8 cellular contexts compared by ENCODE assay signal in the genomic region with DNA sequence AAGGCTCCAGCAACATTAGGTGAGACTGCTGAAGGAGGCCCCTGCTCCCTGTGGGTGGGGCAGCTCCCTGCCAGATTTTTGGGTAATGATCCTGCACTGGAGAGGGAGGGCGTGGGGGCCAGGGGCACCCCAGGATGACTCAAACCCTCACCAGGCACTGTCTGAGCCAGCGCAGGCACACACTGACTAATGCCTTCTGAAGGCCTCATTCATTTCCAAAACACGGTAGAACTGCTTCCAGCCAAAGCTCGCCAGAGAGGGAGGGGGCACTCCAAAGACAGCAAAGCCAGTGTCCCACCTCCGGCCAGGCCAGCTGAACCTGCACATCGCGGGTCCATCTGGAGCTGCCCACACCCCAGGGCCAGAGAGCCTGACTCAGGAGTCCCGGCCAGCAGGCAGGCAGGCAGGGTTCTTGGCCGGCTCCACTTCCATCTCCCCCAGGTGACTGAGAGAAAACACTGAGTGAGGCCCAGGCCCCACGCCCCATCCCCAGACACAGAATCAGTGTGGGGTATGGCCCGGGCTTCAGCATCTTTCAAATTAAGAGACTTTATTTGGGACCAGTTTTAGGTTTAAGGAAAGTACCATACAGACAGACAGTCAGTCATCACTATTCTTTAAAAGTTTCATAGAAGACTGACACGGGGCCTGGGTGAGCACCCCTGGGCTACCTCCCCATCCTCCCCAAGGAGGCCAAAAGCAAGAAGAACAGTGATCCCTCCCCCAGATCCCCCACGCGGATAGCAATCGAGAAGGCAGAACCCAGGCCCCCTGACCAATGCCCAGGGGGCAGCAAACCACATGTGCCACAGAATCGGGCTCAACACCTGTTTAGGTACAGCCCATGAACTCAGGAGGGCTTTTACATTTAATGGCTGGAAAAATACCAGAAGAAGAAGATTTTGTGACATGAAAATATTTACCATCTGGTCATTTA. TPM values are rescaled to one million over a fixed set of nuclear protein-coding genes. Genes with fewer than 3 reads are reported as not detected.
DNase-seq lines count a peak whose midpoint lies in the region; ATAC-seq, FAIRE-seq and TF ChIP-seq lines count a peak whose summit lies in the region.

No MANE protein-coding gene starts in this region.

- H3K79me2 ChIP-seq in GM12878 (ENCODE audit: control insufficient read depth, insufficient read depth, low read length) = peaks cover 77% of the 10 kb centered on the region

- H3K4me3 Mint-ChIP-seq in stimulated activated naive B cell treated with anti-CD40 and anti-IgM and Interleukin-4, amounts not matched to agents 10 μg/mL and 1 μg/mL and 100 μg/mL, for 72 hours = peak overlapping the region; percentile 66 to 86

- no peak for TF ChIP-seq EP300 in GM12878 (IDR thresholded peaks at IDR 0.05; ENCODE audit: borderline replicate concordance in 1 of 2, control insufficient read depth in 1 of 2, low read depth in 2 of 2, low read length in 2 of 2)

- CTCF ChIA-PET in GM12878 (lab: Yijun Ruan, JAX) = interaction anchor here (0.6 to 4.6 kb wide), 11 partner anchors 12 to 721 kb away, joined by 3 to 51 read pairs (median 3); a partner anchor contains a TSS

- TSS peak; percentile 49 for BruUV-seq in GM12878 (replicated peaks; lab: Mats Ljungman, UMichigan)

- no peaks in the 10 kb centered on the region for H3K9me3 ChIP-seq in GM12878 (replicated peaks; ENCODE audit: control insufficient read depth, insufficient read depth, low read length)

- peak; percentile 78 for DNase-seq in EH (ENCODE audit: low read depth)
- DNase-seq in GM12878 (ENCODE audit: low read depth, low spot score) = no peak
- peak; percentile 67 for DNase-seq in medulla oblongata (ENCODE audit: extremely low spot score)
- DNase-seq in stimulated activated naive B cell treated with anti-CD40 and anti-IgM and Interleukin-4, amounts not matched to agents 10 μg/mL and 1 μg/mL and 100 μg/mL, for 72 hours = no peak
- DNase-seq in GM19240 (ENCODE audit: insufficient read length, low spot score) = no peak
- no peak for DNase-seq in NCI-H345 treated with DMSO at 0.1 percent for 48 hours (lab: John Stamatoyannopoulos, UW; ENCODE audit: unreplicated experiment)

- intact Hi-C loops in GM12878 (cut with micrococcal nuclease; ENCODE audit: unreplicated experiment) = loop anchor here (2.0 kb wide), 1 partner anchor 20 kb away; a partner anchor contains a TSS

- SMC1A ChIA-PET in GM12878 (lab: Charles Lee; ENCODE audit: uncharacterized antibody, unreplicated experiment) = interaction anchor here (0.7 to 2.1 kb wide), 7 partner anchors 12 to 78 kb away, joined by 3 to 5 read pairs (median 4); no protein-coding TSS in a partner anchor

- H3K9me3 Mint-ChIP-seq in stimulated activated naive B cell treated with anti-CD40 and anti-IgM and Interleukin-4, amounts not matched to agents 10 μg/mL and 1 μg/mL and 100 μg/mL, for 72 hours = no peaks in the 10 kb centered on the region

- peaks cover 45 to 59% of the 10 kb centered on the region in 2 donors for H3K4me1 Mint-ChIP-seq in stimulated activated naive B cell treated with anti-CD40 and anti-IgM and Interleukin-4, amounts not matched to agents 10 μg/mL and 1 μg/mL and 100 μg/mL, for 72 hours

- POLR2A ChIA-PET in GM12878 (lab: Charles Lee) = interaction anchor here (0.7 to 4.0 kb wide), 9 partner anchors 11 to 196 kb away, joined by 3 to 30 read pairs (median 4); a partner anchor contains a TSS

- no peak for FAIRE-seq in GM12878 (lab: Jason Lieb, UNC)

- no peaks in the 10 kb centered on the region; the same call in 1 of the 2 replicates for H4K20me1 ChIP-seq in GM12878 (ENCODE audit: control insufficient read depth, insufficient read depth)

- peak; percentile 59 for TF ChIP-seq POLR2A in GM12878 (IDR thresholded peaks at IDR 0.05; ENCODE audit: low read depth, low read length)

- no peak overlapping the region for H2AFZ ChIP-seq in GM12878 (ENCODE audit: control insufficient read depth, low read depth, low read length)

- H3K4me2 ChIP-seq in GM12878 (ENCODE audit: control insufficient read depth, insufficient read depth) = peak overlapping the region; percentile 99

- in situ Hi-C loops in GM12878 (cut with MboI) = loop anchor here (10.0 kb wide), 1 partner anchor 328 kb away; a partner anchor contains a TSS

- H3K4me3 ChIP-seq in GM12878 = peak overlapping the region; percentile 80

- peaks cover 2% of the 10 kb centered on the region in 2 donors for H3K36me3 Mint-ChIP-seq in stimulated activated naive B cell treated with anti-CD40 and anti-IgM and Interleukin-4, amounts not matched to agents 10 μg/mL and 1 μg/mL and 100 μg/mL, for 72 hours

- H3K27ac Mint-ChIP-seq in stimulated activated naive B cell treated with anti-CD40 and anti-IgM and Interleukin-4, amounts not matched to agents 10 μg/mL and 1 μg/mL and 100 μg/mL, for 72 hours = peak overlapping the region; percentile 11

- H3K4me1 ChIP-seq in GM12878 (ENCODE audit: control insufficient read depth, insufficient read depth, low read length) = peaks cover 28% of the 10 kb centered on the region

- peak overlapping the region; percentile 75 for H3K27ac ChIP-seq in GM12878 (ENCODE audit: control insufficient read depth, insufficient read depth)

- TF ChIP-seq CTCF in GM12878 (IDR thresholded peaks at IDR 0.05 in 2 of 3, conservative IDR thresholded peaks at IDR 0.05 in 1 of 3; ENCODE audit: control insufficient read depth in 2 of 3, extremely low read depth in 1 of 3, insufficient read depth in 1 of 3, low read depth in 3 of 3, low read length in 3 of 3) = no peak

- ATAC-seq in SK-N-SH treated with all-trans-retinoic acid at 6 μM for 48 hours = peak; percentile 58
- ATAC-seq in GM12878 = peak; percentile 39
- ATAC-seq in stimulated activated naive B cell treated with anti-CD40 and anti-IgM and Interleukin-4, amounts not matched to agents 10 μg/mL and 1 μg/mL and 100 μg/mL, for 72 hours (replicated peaks) = peak; percentile 23 to 40
- ATAC-seq in GM18873 (IDR thresholded peaks at IDR 0.05; ENCODE audit: low FRiP score, unreplicated experiment) = no peak

- under 1% methylated on average over 16 of the region's 16 CpGs for WGBS in GM12878 (ENCODE audit: insufficient coverage, insufficient replicate concordance, low lambda C conversion rate, missing lambda C conversion rate)

- peak overlapping the region; percentile 90 for H3K9ac ChIP-seq in GM12878 (ENCODE audit: control insufficient read depth, insufficient read depth, low read length)

- H3K36me3 ChIP-seq in GM12878 (ENCODE audit: control insufficient read depth in 2 of 2, insufficient read depth in 2 of 2, low read length in 1 of 2) = no peaks in the 10 kb centered on the region

- H3K27me3 Mint-ChIP-seq in stimulated activated naive B cell treated with anti-CD40 and anti-IgM and Interleukin-4, amounts not matched to agents 10 μg/mL and 1 μg/mL and 100 μg/mL, for 72 hours = no peaks in the 10 kb centered on the region

- no peak for TF ChIP-seq RAD21 in GM12878 (IDR thresholded peaks at IDR 0.05; ENCODE audit: insufficient read depth, low read depth, low read length)

- no peaks in the 10 kb centered on the region for H3K27me3 ChIP-seq in GM12878 (replicated peaks in 1 of 2; ENCODE audit: control insufficient read depth in 2 of 2, insufficient read depth in 2 of 2, low read length in 1 of 2)

- RAD21 ChIA-PET in GM12878 (lab: Charles Lee; ENCODE audit: unreplicated experiment) = interaction anchor here (0.9 to 6.7 kb wide), 8 partner anchors 10 to 101 kb away, joined by 3 to 50 read pairs (median 6); a partner anchor contains a TSS

RNA-seq across cellular contexts. Expression of a gene that starts 2.3 kb away (rescaled TPM):
- total RNA-seq in GM12878 (2013; cell fraction: nucleolus; rRNA removed) = 218 and 234 TPM in 2 replicates
- total RNA-seq in GM12878 (2014; rRNA removed) (96.3 and 106 TPM in 2 replicates), GM12878 (2014; rRNA removed; fragmentation: Illumina TruSeq; extraction: Trizol) (21.8 and 30.6 TPM in 2 replicates), GM12878 (2021) (146 and 169 TPM in 2 replicates)
- polyA plus RNA-seq in GM12878 (2011; ENCODE audit: low read depth) = 55.6 TPM
- polyA plus RNA-seq in GM12878 (2011; rRNA removed) (15.2 and 28.0 TPM in 2 replicates), GM12878 (2014; fragmentation: Illumina TruSeq; extraction: Trizol) (17.0 and 39.9 TPM in 2 replicates), GM12878 (2014; fragmentation: Nextera tagmentation; extraction: Ambion mirVana) (1 to 10 TPM; 1.3 to 7.2 TPM), GM12878 (2014; rRNA removed) (116 and 167 TPM in 2 replicates), GM12878 (2016; fragmentation: Nextera tagmentation; extraction: Ambion mirVana) (10 to 100 TPM; 31.1 to 35.6 TPM)
- 47.6 and 77.5 TPM in 2 replicates for polyA plus RNA-seq in GM12878 (2011; cell fraction: cytosol; rRNA removed)
- polyA plus RNA-seq in GM12878 (2011; cell fraction: nucleus; rRNA removed) = 493 and 679 TPM in 2 replicates
- 77.9 and 106 TPM in 2 replicates for polyA plus RNA-seq in GM12878 (2012)
- polyA minus RNA-seq in GM12878 (2011; rRNA and poly(A)+ RNA removed) = 39.4 and 60.9 TPM in 2 replicates
- polyA minus RNA-seq in GM12878 (2011; cell fraction: cytosol; rRNA and poly(A)+ RNA removed) = 27.0 and 30.1 TPM in 2 replicates
- polyA minus RNA-seq in GM12878 (2011; cell fraction: nucleus; rRNA and poly(A)+ RNA removed) = 81.4 and 144 TPM in 2 replicates

RNA-seq across cellular contexts. Expression of a gene that starts 20.9 kb away (rescaled TPM):
- 10.9 and 14.9 TPM in 2 replicates for total RNA-seq in GM12878 (2013; cell fraction: nucleolus; rRNA removed)
- total RNA-seq in GM12878 (2014; rRNA removed) = 40.4 and 59.3 TPM in 2 replicates
- total RNA-seq in GM12878 (2014; rRNA removed; fragmentation: Illumina TruSeq; extraction: Trizol) = 6.5 and 8.5 TPM in 2 replicates
- 87.6 and 90.0 TPM in 2 replicates for total RNA-seq in GM12878 (2021)
- polyA plus RNA-seq in GM12878 (2011; ENCODE audit: low read depth) = 8.4 TPM
- 3.3 and 9.0 TPM in 2 replicates for polyA plus RNA-seq in GM12878 (2011; rRNA removed)
- polyA plus RNA-seq in GM12878 (2011; cell fraction: cytosol; rRNA removed) = 24.4 and 33.2 TPM in 2 replicates
- polyA plus RNA-seq in GM12878 (2011; cell fraction: nucleus; rRNA removed) = 26.7 and 44.2 TPM in 2 replicates
- polyA plus RNA-seq in GM12878 (2012) = 39.9 and 49.2 TPM in 2 replicates
- 1.3 and 4.3 TPM in 2 replicates for polyA plus RNA-seq in GM12878 (2014; fragmentation: Illumina TruSeq; extraction: Trizol)
- polyA plus RNA-seq in GM12878 (2014; fragmentation: Nextera tagmentation; extraction: Ambion mirVana) = 1 to 10 TPM in 1 of 2 experiments, under 1 TPM in 1; 0.50 to 1.9 TPM
- polyA plus RNA-seq in GM12878 (2014; rRNA removed) = 37.7 and 58.6 TPM in 2 replicates
- 10 to 100 TPM in 1 of 2 experiments, 1 to 10 TPM in 1; 5.7 to 41.3 TPM for polyA plus RNA-seq in GM12878 (2016; fragmentation: Nextera tagmentation; extraction: Ambion mirVana)
- 8.9 and 34.4 TPM in 2 replicates for polyA minus RNA-seq in GM12878 (2011; rRNA and poly(A)+ RNA removed)
- 37.6 and 54.5 TPM in 2 replicates for polyA minus RNA-seq in GM12878 (2011; cell fraction: cytosol; rRNA and poly(A)+ RNA removed)
- 8.5 and 22.1 TPM in 2 replicates for polyA minus RNA-seq in GM12878 (2011; cell fraction: nucleus; rRNA and poly(A)+ RNA removed)

RNA-seq across cellular contexts. Expression of a gene that starts 29.0 kb away (rescaled TPM):
- total RNA-seq in GM12878 (2013; cell fraction: nucleolus; rRNA removed) = 39.3 and 42.6 TPM in 2 replicates
- total RNA-seq in GM12878 (2014; rRNA removed) (308 and 348 TPM in 2 replicates), GM12878 (2014; rRNA removed; fragmentation: Illumina TruSeq; extraction: Trizol) (106 and 113 TPM in 2 replicates), GM12878 (2021) (219 and 234 TPM in 2 replicates)
- 71.1 TPM for polyA plus RNA-seq in GM12878 (2011; ENCODE audit: low read depth)
- polyA plus RNA-seq in GM12878 (2011; rRNA removed) (39.6 and 95.7 TPM in 2 replicates), GM12878 (2014; fragmentation: Illumina TruSeq; extraction: Trizol) (8.6 and 46.2 TPM in 2 replicates), GM12878 (2014; fragmentation: Nextera tagmentation; extraction: Ambion mirVana) (100 to 1,000 TPM in 1 of 2 experiments, 10 to 100 TPM in 1; 30.6 to 100 TPM), GM12878 (2014; rRNA removed) (278 and 338 TPM in 2 replicates), GM12878 (2016; fragmentation: Nextera tagmentation; extraction: Ambion mirVana) (100 to 1,000 TPM; 446 to 495 TPM)
- 75.8 and 141 TPM in 2 replicates for polyA plus RNA-seq in GM12878 (2011; cell fraction: cytosol; rRNA removed)
- polyA plus RNA-seq in GM12878 (2011; cell fraction: nucleus; rRNA removed) = 107 and 109 TPM in 2 replicates
- 148 and 153 TPM in 2 replicates for polyA plus RNA-seq in GM12878 (2012)
- 11.7 and 28.6 TPM in 2 replicates for polyA minus RNA-seq in GM12878 (2011; rRNA and poly(A)+ RNA removed)
- polyA minus RNA-seq in GM12878 (2011; cell fraction: cytosol; rRNA and poly(A)+ RNA removed) = 42.0 and 50.9 TPM in 2 replicates
- polyA minus RNA-seq in GM12878 (2011; cell fraction: nucleus; rRNA and poly(A)+ RNA removed) = 22.0 and 30.6 TPM in 2 replicates

Comparison
In these comparisons a context has a peak if more than half of its experiments do, and no peak if none do; other contexts are left out.
1. DNase-seq: peak in EH (single experiment) and medulla oblongata (single experiment); none in GM12878 (single experiment), stimulated activated naive B cell treated with anti-CD40 and anti-IgM and Interleukin-4, amounts not matched to agents 10 μg/mL and 1 μg/mL and 100 μg/mL, for 72 hours (single experiment), GM19240 (single experiment) and NCI-H345 treated with DMSO at 0.1 percent for 48 hours (single experiment).